Comparison of ENCODE assay signal across 10 cellular contexts in genomic region chr3:69665026-69665739, GRCh38.
DNase-seq lines count a peak whose midpoint lies in the region; ATAC-seq and TF ChIP-seq lines count a peak whose summit lies in the region.
"Had no signal": no experiment of that assay in that cellular context is flagged by ENCODE, and none has a peak within 500 bp of the region (broad histone marks: within the 10 kb centered on the region; RNA-seq: fewer than 3 reads in every experiment).

No MANE protein-coding gene starts in this region.

- no peaks in the 10 kb centered on the region for H3K36me3 ChIP-seq in kidney epithelial cell (ENCODE audit: control insufficient read depth, insufficient read depth, low read length)
- H3K36me3 ChIP-seq: SJSA1 had no signal

- TF ChIP-seq CTCF in kidney epithelial cell (IDR thresholded peaks at IDR 0.05; ENCODE audit: insufficient read depth, low read length, poor library complexity, severe bottlenecking) (no peak), GM10266 (IDR thresholded peaks at IDR 0.05; ENCODE audit: control insufficient read depth, insufficient read depth, low read depth, missing control alignments) (no peak)

- no peak for ATAC-seq in activated CD4-positive, alpha-beta T cell treated with anti-CD3 and anti-CD28 coated beads for 36 hours
- no peak for ATAC-seq in T-helper 17 cell

- no peak overlapping the region for H3K4me3 ChIP-seq in kidney epithelial cell (ENCODE audit: low read depth, low read length)
- H3K4me3 ChIP-seq: SJSA1 had no signal

- H3K4me3 Mint-ChIP-seq in activated CD4-positive, alpha-beta T cell treated with anti-CD3 and anti-CD28 coated beads for 36 hours = no peak overlapping the region
- no peak overlapping the region for H3K4me3 Mint-ChIP-seq in T-helper 17 cell
- H3K4me3 Mint-ChIP-seq: activated naive CD4-positive, alpha-beta T cell treated with anti-CD3 and anti-CD28 coated beads, Interleukin-2, amount 50 U/mL, for 24 hours had no signal

- H3K9me3 ChIP-seq in T-helper 17 cell (ENCODE audit: control insufficient read depth, low read length, poor library complexity, severe bottlenecking) = no peaks in the 10 kb centered on the region
- H3K9me3 ChIP-seq: SJSA1 had no signal

- POLR2A ChIA-PET in activated CD4-positive, alpha-beta T cell treated with anti-CD3 and anti-CD28 coated beads for 36 hours (lab: Charles Lee) = no interaction called here

- H3K36me3 Mint-ChIP-seq in activated CD4-positive, alpha-beta T cell treated with anti-CD3 and anti-CD28 coated beads for 36 hours (ENCODE audit: low read depth) = no peaks in the 10 kb centered on the region
- H3K36me3 Mint-ChIP-seq in T-helper 17 cell (ENCODE audit: low read depth) = no peaks in the 10 kb centered on the region
- H3K36me3 Mint-ChIP-seq: activated naive CD4-positive, alpha-beta T cell treated with anti-CD3 and anti-CD28 coated beads, Interleukin-2, amount 50 U/mL, for 24 hours had no signal

- H3K27me3 ChIP-seq in kidney epithelial cell (ENCODE audit: control insufficient read depth, insufficient read depth, low read length) = no peaks in the 10 kb centered on the region
- H3K27me3 ChIP-seq: SJSA1 had no signal

- CTCF ChIA-PET in activated CD4-positive, alpha-beta T cell treated with anti-CD3 and anti-CD28 coated beads for 36 hours (lab: Charles Lee) = interaction anchor here (0.9 to 1.4 kb wide), 2 partner anchors 10 to 544 kb away, joined by 3 read pairs; no protein-coding TSS in a partner anchor

- no peak overlapping the region for H3K27ac Mint-ChIP-seq in activated CD4-positive, alpha-beta T cell treated with anti-CD3 and anti-CD28 coated beads for 36 hours
- no peak overlapping the region for H3K27ac Mint-ChIP-seq in T-helper 17 cell
- H3K27ac Mint-ChIP-seq: activated naive CD4-positive, alpha-beta T cell treated with anti-CD3 and anti-CD28 coated beads, Interleukin-2, amount 50 U/mL, for 24 hours had no signal

- no peaks in the 10 kb centered on the region for H3K27me3 Mint-ChIP-seq in activated CD4-positive, alpha-beta T cell treated with anti-CD3 and anti-CD28 coated beads for 36 hours
- peaks cover 5% of the 10 kb centered on the region for H3K27me3 Mint-ChIP-seq in T-helper 17 cell
- H3K27me3 Mint-ChIP-seq: activated naive CD4-positive, alpha-beta T cell treated with anti-CD3 and anti-CD28 coated beads, Interleukin-2, amount 50 U/mL, for 24 hours had no signal

- DNase-seq in A172 (ENCODE audit: low spot score) (peak; percentile 59), NCI-H1092 (lab: John Stamatoyannopoulos, UW) (peak; percentile 45), astrocyte of the hippocampus (ENCODE audit: low read depth, low spot score) (peak; percentile 79), kidney epithelial cell (ENCODE audit: low read depth) (peak; percentile 90), activated gamma-delta T cell (lab: John Stamatoyannopoulos, UW) (no peak), GM10266 (ENCODE audit: extremely low spot score) (no peak), T-helper 17 cell (no peak)
- DNase-seq in activated CD4-positive, alpha-beta T cell treated with anti-CD3 and anti-CD28 coated beads for 36 hours = no peak

- intact Hi-C loops in activated CD4-positive, alpha-beta T cell treated with anti-CD3 and anti-CD28 coated beads for 36 hours (cut with DNase I, micrococcal nuclease) = no loop called here

- no peaks in the 10 kb centered on the region for H3K9me3 Mint-ChIP-seq in activated CD4-positive, alpha-beta T cell treated with anti-CD3 and anti-CD28 coated beads for 36 hours (ENCODE audit: low read depth)
- H3K9me3 Mint-ChIP-seq: activated naive CD4-positive, alpha-beta T cell treated with anti-CD3 and anti-CD28 coated beads, Interleukin-2, amount 50 U/mL, for 24 hours had no signal

- H3K4me1 Mint-ChIP-seq in activated CD4-positive, alpha-beta T cell treated with anti-CD3 and anti-CD28 coated beads for 36 hours = no peaks in the 10 kb centered on the region
- no peaks in the 10 kb centered on the region for H3K4me1 Mint-ChIP-seq in T-helper 17 cell
- H3K4me1 Mint-ChIP-seq: activated naive CD4-positive, alpha-beta T cell treated with anti-CD3 and anti-CD28 coated beads, Interleukin-2, amount 50 U/mL, for 24 hours had no signal

Comparison
In these comparisons a context has a peak if more than half of its experiments do, and no peak if none do; other contexts are left out.
1. DNase-seq: peak in A172 (single experiment), NCI-H1092 (single experiment), astrocyte of the hippocampus (single experiment) and kidney epithelial cell (single experiment); none in activated CD4-positive, alpha-beta T cell treated with anti-CD3 and anti-CD28 coated beads for 36 hours (single experiment), activated gamma-delta T cell (single experiment), GM10266 (single experiment) and T-helper 17 cell (0 of 3).